34 cellular contexts compared by ENCODE assay signal in genomic region chr7:68109299-68109698, GRCh38.
"Had no signal": no experiment of that assay in that cellular context is flagged by ENCODE, and none has a peak within 500 bp of the region (broad histone marks: within the 10 kb centered on the region; RNA-seq: fewer than 3 reads in every experiment).

No MANE protein-coding gene starts in this region.

- H3K36me3 ChIP-seq: adrenal gland, brain microvascular endothelial cell, breast epithelium had no signal

- ATAC-seq: activated CD8-positive, alpha-beta T cell treated with anti-CD3 and anti-CD28 coated beads for 36 hours; activated naive CD4-positive, alpha-beta T cell treated with anti-CD3 and anti-CD28 coated beads, Interleukin-2, amount 50 U/mL, for 72 hours; activated T-cell treated with anti-CD3 and anti-CD28 coated beads, Interleukin-2, amount 50 U/mL, for 4 hours; activated T-cell treated with anti-CD3 and anti-CD28 coated beads, Interleukin-2, amount 50 U/mL, for 72 hours; activated T-helper 17 cell treated with anti-CD3 and anti-CD28 coated beads, Interleukin-2, amount 50 U/mL, for 72 hours; body of pancreas had no signal

- H3K4me3 ChIP-seq: adrenal gland, body of pancreas, breast epithelium had no signal

- H3K27me3 ChIP-seq: adrenal gland, body of pancreas, brain microvascular endothelial cell, breast epithelium had no signal

- H3K9me3 ChIP-seq: adrenal gland, body of pancreas, breast epithelium had no signal

- H3K27ac ChIP-seq: adrenal gland, body of pancreas, brain microvascular endothelial cell, breast epithelium, VCaP had no signal

- H3K4me1 ChIP-seq: adrenal gland, body of pancreas, breast epithelium had no signal

- FAIRE-seq: astrocyte, TTC549 had no signal

- DNase-seq: activated B cell treated with CpG ODN at 0.5 μM for 24 hours; activated CD4-positive, alpha-beta memory T cell treated with anti-CD3 and anti-CD28 coated beads for 36 hours; activated CD4-positive, alpha-beta T cell treated with anti-CD3 and anti-CD28 coated beads for 4 hours; activated CD4-positive, alpha-beta T cell treated with anti-CD3 and anti-CD28 coated beads, Interleukin-2, amount 10 ng/mL, durations not matched to agents 24 days and 14 days; activated CD4-positive, alpha-beta T cell treated with anti-CD3 and anti-CD28 coated beads, Interleukin-2, amount 50 U/mL, for 1 hour; activated CD4-positive, alpha-beta T cell treated with anti-CD3 and anti-CD28 coated beads, Interleukin-2, amount 50 U/mL, for 4 hours; activated CD4-positive, CD25-positive, alpha-beta regulatory T cell treated with anti-CD3 and anti-CD28 coated beads, Interleukin-2, amount 50 U/mL, for 72 hours; activated CD8-positive, alpha-beta memory T cell treated with anti-CD3 and anti-CD28 coated beads, Interleukin-2, amount 50 U/mL, for 4 hours; activated CD8-positive, alpha-beta T cell treated with anti-CD3 and anti-CD28 coated beads for 36 hours; activated effector memory CD4-positive, alpha-beta T cell treated with anti-CD3 and anti-CD28 coated beads, Interleukin-2, amount 50 U/mL, for 16 hours; activated gamma-delta T cell treated with Interleukin-2 at 50 U/mL for 16 hours; activated naive CD4-positive, alpha-beta T cell; activated naive CD4-positive, alpha-beta T cell treated with anti-CD3 and anti-CD28 coated beads for 36 hours; activated naive CD4-positive, alpha-beta T cell treated with anti-CD3 and anti-CD28 coated beads, Interleukin-2, amount 50 U/mL, for 16 hours; activated naive CD8-positive, alpha-beta T cell treated with anti-CD3 and anti-CD28 coated beads for 36 hours; activated T-cell treated with anti-CD3 and anti-CD28 coated beads for 4 hours; activated T-cell treated with anti-CD3 and anti-CD28 coated beads, Interleukin-2, amount 50 U/mL, for 1 hour; activated T-cell treated with anti-CD3 and anti-CD28 coated beads, Interleukin-2, amount 50 U/mL, for 4 hours; activated T-cell treated with anti-CD3 and anti-CD28 coated beads, Interleukin-2, amount 50 U/mL, for 72 hours; adrenal gland; amniotic stem cell; aorta; body of pancreas; brain microvascular endothelial cell; central memory CD4-positive, alpha-beta T cell; T-helper 1 cell; T-helper 2 cell; T-helper 9 cell had no signal
